Comparison of ENCODE assay signal across 31 cellular contexts in the genomic region with DNA sequence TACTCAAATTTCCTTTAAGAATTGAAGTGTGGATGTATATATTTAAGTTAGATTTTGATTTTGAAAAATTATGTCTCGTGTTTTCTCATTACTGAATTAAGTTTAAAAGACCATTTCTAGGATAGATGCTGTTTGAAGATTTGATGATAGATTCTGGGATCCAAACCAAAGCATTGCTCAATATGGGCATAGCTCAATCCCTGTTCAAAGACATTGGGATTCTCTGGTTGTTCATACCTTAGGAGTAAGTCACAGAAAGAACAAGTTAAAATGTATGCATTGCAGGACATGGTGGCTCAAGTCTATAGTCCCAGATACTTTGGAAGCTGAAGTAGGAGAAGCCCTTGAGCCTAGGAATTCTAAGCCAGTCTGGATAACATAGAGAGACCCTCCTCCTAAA.
"Had no signal": no experiment of that assay in that cellular context is flagged by ENCODE, and none has a peak within 500 bp of the region (broad histone marks: within the 10 kb centered on the region; RNA-seq: fewer than 3 reads in every experiment).

No MANE protein-coding gene starts in this region.

- H3K36me3 Mint-ChIP-seq: mesothelial cell of epicardium; naive B cell; natural killer cell treated with Interleukin-12 subunit alpha and Interleukin-12 subunit beta and Interleukin-15 and Interleukin-18, amount 100 ng/mL, for 72 hours; stimulated activated effector memory CD8-positive, alpha-beta T cell treated with anti-CD3 and anti-CD28 coated beads, Interleukin-12 subunit alpha, Interleukin-12 subunit beta, amount 100 ng/mL, for 72 hours; type B pancreatic cell had no signal

- H3K79me2 ChIP-seq: hepatocyte, parathyroid adenoma had no signal

- DNase-seq: dorsolateral prefrontal cortex; effector CD4-positive, alpha-beta T cell; foreskin fibroblast; heart left ventricle; left cardiac atrium; left ventricle myocardium superior; mesenchymal stem cell; mucosa of descending colon; naive B cell; sigmoid colon; stimulated activated CD4-positive, alpha-beta T cell treated with anti-CD3 and anti-CD28 coated beads, Interleukin-2, amount 100 ng/mL, for 24 hours; stimulated activated CD4-positive, alpha-beta T cell treated with anti-CD3 and anti-CD28 coated beads, Interleukin-4, amount 100 ng/mL, for 24 hours; stimulated activated naive CD4-positive, alpha-beta T cell treated with Interleukin-2 at 50 U/mL for 16 hours; stomach; thyroid gland had no signal

- H3K27ac Mint-ChIP-seq: mesothelial cell of epicardium; naive B cell; natural killer cell treated with Interleukin-12 subunit alpha and Interleukin-12 subunit beta and Interleukin-15 and Interleukin-18, amount 100 ng/mL, for 72 hours; stimulated activated effector memory CD8-positive, alpha-beta T cell treated with anti-CD3 and anti-CD28 coated beads, Interleukin-12 subunit alpha, Interleukin-12 subunit beta, amount 100 ng/mL, for 72 hours; type B pancreatic cell had no signal

- H3K36me3 ChIP-seq: cardiac muscle cell, esophagus muscularis mucosa, gastroesophageal sphincter, heart left ventricle, neutrophil, prostate gland, right atrium auricular region, sigmoid colon, stomach, thyroid gland had no signal

- H3K27ac ChIP-seq: cardiac muscle cell, dorsolateral prefrontal cortex, esophagus muscularis mucosa, gastroesophageal sphincter, heart left ventricle, hepatocyte, neutrophil, parathyroid adenoma, prostate gland, right atrium auricular region, sigmoid colon, stomach, thyroid gland had no signal

- H3K9me3 Mint-ChIP-seq: type B pancreatic cell had no signal

- H3K9me3 ChIP-seq: esophagus muscularis mucosa, gastroesophageal sphincter, neutrophil, prostate gland, right atrium auricular region, stomach, thyroid gland had no signal

- FAIRE-seq: endothelial cell of umbilical vein, urothelium cell line had no signal

- H3K9ac ChIP-seq: parathyroid adenoma had no signal

- H3K4me1 Mint-ChIP-seq: mesothelial cell of epicardium; naive B cell; stimulated activated effector memory CD8-positive, alpha-beta T cell treated with anti-CD3 and anti-CD28 coated beads, Interleukin-12 subunit alpha, Interleukin-12 subunit beta, amount 100 ng/mL, for 72 hours had no signal

- H3K4me3 Mint-ChIP-seq: mesothelial cell of epicardium; naive B cell; natural killer cell treated with Interleukin-12 subunit alpha and Interleukin-12 subunit beta and Interleukin-15 and Interleukin-18, amount 100 ng/mL, for 72 hours; neural crest cell; stimulated activated effector memory CD8-positive, alpha-beta T cell treated with anti-CD3 and anti-CD28 coated beads, Interleukin-12 subunit alpha, Interleukin-12 subunit beta, amount 100 ng/mL, for 72 hours; type B pancreatic cell had no signal

- H3K27me3 ChIP-seq: cardiac muscle cell, esophagus muscularis mucosa, gastroesophageal sphincter, heart left ventricle, hepatocyte, neutrophil, right atrium auricular region, sigmoid colon, stomach, thyroid gland had no signal

- H2AFZ ChIP-seq: hepatocyte, parathyroid adenoma had no signal

- H3K4me2 ChIP-seq: hepatocyte had no signal

- ATAC-seq: gastroesophageal sphincter; heart left ventricle; left ventricle myocardium superior; mucosa of descending colon; natural killer cell treated with Interleukin-12 subunit alpha and Interleukin-12 subunit beta and Interleukin-15 and Interleukin-18, amount 100 ng/mL, for 72 hours; stimulated activated effector memory CD8-positive, alpha-beta T cell treated with anti-CD3 and anti-CD28 coated beads, Interleukin-12 subunit alpha, Interleukin-12 subunit beta, amount 100 ng/mL, for 72 hours had no signal

- H3K4me1 ChIP-seq: esophagus muscularis mucosa, gastroesophageal sphincter, heart left ventricle, parathyroid adenoma, right atrium auricular region, sigmoid colon, stomach, thyroid gland had no signal

- H3K27me3 Mint-ChIP-seq: natural killer cell treated with Interleukin-12 subunit alpha and Interleukin-12 subunit beta and Interleukin-15 and Interleukin-18, amount 100 ng/mL, for 72 hours; type B pancreatic cell had no signal

- H3K4me3 ChIP-seq: cardiac muscle cell, dorsolateral prefrontal cortex, esophagus muscularis mucosa, gastroesophageal sphincter, heart left ventricle, hepatocyte, lung, mucosa of descending colon, prostate gland, right atrium auricular region, sigmoid colon, stomach, thyroid gland had no signal
